In genomic region chr15:74729372-74729771, GRCh38 we compare ENCODE assay signal across 23 cellular contexts. TPM values are rescaled to one million over a fixed set of nuclear protein-coding genes. Genes with fewer than 3 reads are reported as not detected.
"Had no signal": no experiment of that assay in that cellular context is flagged by ENCODE, and none has a peak within 500 bp of the region (broad histone marks: within the 10 kb centered on the region; RNA-seq: fewer than 3 reads in every experiment).

No MANE protein-coding gene starts in this region.

RNA-seq across cellular contexts. Expression of gene CYP1A1, which starts 4.0 kb away (rescaled TPM):
- total RNA-seq: renal cortical epithelial cell, skeletal muscle tissue had no signal
- polyA plus RNA-seq: naive thymus-derived CD4-positive, alpha-beta T cell; naive thymus-derived CD8-positive, alpha-beta T cell had no signal

RNA-seq across cellular contexts. Expression of gene CYP1A2, which starts 19.3 kb away (rescaled TPM):
- total RNA-seq: naive thymus-derived CD4-positive, alpha-beta T cell; naive thymus-derived CD8-positive, alpha-beta T cell; natural killer cell; neural crest cell; occipital lobe; osteoblast; osteocyte; posterior vena cava; progenitor cell of endocrine pancreas; psoas muscle; pulmonary artery endothelial cell; renal cortical epithelial cell; right atrium auricular region; right cardiac atrium; sciatic nerve; sigmoid colon; skeletal muscle tissue; smooth muscle cell; spleen had no signal
- polyA plus RNA-seq: naive thymus-derived CD4-positive, alpha-beta T cell; naive thymus-derived CD8-positive, alpha-beta T cell; neural cell; ovary; pancreas; sigmoid colon; small intestine; smooth muscle cell; spleen had no signal
